In the genomic region with DNA sequence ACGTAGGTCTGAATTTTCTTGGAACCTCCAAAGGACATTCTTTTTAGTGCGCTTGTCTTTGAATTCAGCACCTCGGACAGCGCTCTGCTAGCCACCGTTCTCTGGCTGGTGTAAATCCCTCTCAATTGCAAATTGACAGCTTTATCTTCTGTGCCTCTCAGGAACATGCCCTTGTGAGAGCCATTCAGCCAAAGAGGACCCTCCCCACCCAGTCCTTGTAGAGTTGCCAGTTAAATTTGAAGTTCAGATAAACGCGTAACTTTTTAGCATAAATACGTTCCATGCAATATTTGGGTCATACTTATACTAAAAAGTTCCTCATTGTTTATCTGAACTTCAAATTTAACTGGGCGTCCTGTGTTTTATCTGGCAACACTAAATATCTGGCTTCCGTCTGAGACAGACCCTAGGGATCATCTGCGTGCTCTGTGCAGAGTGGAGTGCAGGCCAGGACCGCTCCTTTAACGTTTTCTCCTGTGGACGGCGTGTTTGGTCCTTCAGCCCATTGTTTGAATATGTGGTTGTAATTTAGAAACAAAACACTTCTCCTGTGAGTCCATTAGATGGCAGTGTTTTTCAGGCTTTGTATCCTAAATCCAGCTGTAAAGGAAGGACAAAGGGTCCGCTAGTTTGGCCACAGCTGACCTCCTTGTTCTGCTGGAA, we compare ENCODE assay signal across 8 cellular contexts. TPM values are rescaled to one million over a fixed set of nuclear protein-coding genes. Genes with fewer than 3 reads are reported as not detected.
A peak's percentile ranks its signal among the peaks of the same experiment; 100 is the strongest.
DNase-seq lines count a peak whose midpoint lies in the region; ATAC-seq and TF ChIP-seq lines count a peak whose summit lies in the region.

No MANE protein-coding gene starts in this region.

- TF ChIP-seq CTCF in GM12874 (IDR thresholded peaks at IDR 0.05; ENCODE audit: insufficient read depth, low read depth, low read length) (peak; percentile 21; the same call in 1 of the 2 replicates), epithelial cell of esophagus (IDR thresholded peaks at IDR 0.05; ENCODE audit: insufficient read depth, low read depth, low read length, missing control alignments) (peak; percentile 66), uterus (IDR thresholded peaks at IDR 0.05) (peak in 2 of 4 experiments; percentile 23 to 49)

- in situ Hi-C loops in ACHN (cut with HindIII; ENCODE audit: low pct_ligation_motif_present, low pct_unique_long_range_greater_than_20kb, low sequenced_read_pairs) = no loop called here

- no peaks in the 10 kb centered on the region for H3K4me1 ChIP-seq in uterus

- intact Hi-C loops in uterus (cut with DNase I; ENCODE audit: low total_unique reads) = no loop called here

- H3K9me3 ChIP-seq in uterus = no peaks in the 10 kb centered on the region

- H3K27me3 ChIP-seq in uterus = no peaks in the 10 kb centered on the region

- H3K4me3 ChIP-seq in epithelial cell of esophagus (ENCODE audit: low read length) (no peak overlapping the region), uterus (no peak overlapping the region)

- TF ChIP-seq POLR2A in uterus (IDR thresholded peaks at IDR 0.05) = no peak

- H3K36me3 ChIP-seq in uterus = no peaks in the 10 kb centered on the region

- no peak for ATAC-seq in GM21526 (IDR thresholded peaks at IDR 0.05; ENCODE audit: low FRiP score, unreplicated experiment)

- DNase-seq in ACHN (peak; percentile 65), NCI-H2171 treated with DMSO at 0.1 percent for 48 hours (lab: John Stamatoyannopoulos, UW) (peak; percentile 70), epithelial cell of esophagus (ENCODE audit: low read depth) (peak; percentile 79), midbrain (lab: John Stamatoyannopoulos, UW) (peak; percentile 44), uterus (peak; percentile 37)
- peak; percentile 17 to 45 for DNase-seq in activated CD4-positive, alpha-beta T cell treated with anti-CD3 and anti-CD28 coated beads for 4 hours

- no peak overlapping the region for H3K27ac ChIP-seq in uterus

RNA-seq across cellular contexts. Expression of gene KCNAB2, which starts 7.0 kb away (rescaled TPM):
- 10 to 100 TPM in 2 of 4 donors, 1 to 10 TPM in 2; 1.5 to 21.2 (median 12.9) TPM for total RNA-seq in uterus
